9 cellular contexts compared by ENCODE assay signal in the genomic region with DNA sequence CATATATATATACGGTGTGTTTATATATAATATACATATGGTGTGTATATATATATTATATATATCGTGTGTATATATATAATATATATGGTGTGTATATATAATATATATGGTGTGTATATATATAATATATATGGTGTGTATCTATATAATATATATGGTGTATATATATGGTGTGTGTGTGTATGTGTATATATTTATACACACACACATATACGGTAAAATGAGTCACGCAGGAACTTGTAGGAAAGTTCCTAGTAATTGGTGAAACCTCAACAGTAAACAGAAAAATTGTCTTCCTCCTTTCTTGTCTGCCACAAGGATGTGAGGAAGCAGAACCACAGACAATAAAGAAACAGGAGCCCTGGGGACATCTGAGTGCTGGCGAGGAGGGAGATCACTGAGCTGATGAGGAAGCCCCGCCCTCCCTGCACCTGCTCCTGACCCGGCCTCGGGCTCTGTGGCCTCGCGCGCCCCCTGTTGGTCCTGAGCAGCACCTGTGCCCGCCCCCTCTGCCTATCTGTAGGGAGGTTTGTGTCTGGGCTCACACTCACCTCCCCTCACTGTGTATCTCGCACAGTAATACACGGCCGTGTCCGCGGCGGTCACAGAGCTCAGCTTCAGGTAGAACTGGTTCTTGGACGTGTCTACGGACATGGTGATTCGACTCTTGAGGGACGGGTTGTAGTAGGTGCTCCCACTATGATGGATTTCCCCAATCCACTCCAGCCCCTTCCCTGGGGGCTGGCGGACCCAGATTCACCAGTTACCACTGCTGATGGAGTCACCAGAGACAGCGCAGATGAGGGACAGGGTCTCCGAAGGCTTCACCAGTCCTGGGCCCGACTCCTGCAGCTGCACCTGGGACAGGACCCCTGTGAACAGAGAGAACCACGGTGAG.
DNase-seq lines count a peak whose midpoint lies in the region; ATAC-seq and TF ChIP-seq lines count a peak whose summit lies in the region.
"Had no signal": no experiment of that assay in that cellular context is flagged by ENCODE, and none has a peak within 500 bp of the region (broad histone marks: within the 10 kb centered on the region; RNA-seq: fewer than 3 reads in every experiment).

No MANE protein-coding gene starts in this region.

- H3K4me3 ChIP-seq in A673 (ENCODE audit: low read depth, low read length, poor library complexity, severe bottlenecking) (no peak overlapping the region), mucosa of descending colon (no peak overlapping the region), tibial nerve (no peak overlapping the region)

- H3K27ac ChIP-seq in A673 (ENCODE audit: low read depth, low read length, poor library complexity, severe bottlenecking) = no peak overlapping the region
- H3K27ac ChIP-seq in tibial nerve = no peak overlapping the region

- BruUV-seq in A673 (replicated peaks; lab: Mats Ljungman, UMichigan) = no TSS peak

- POLR2A ChIA-PET in A673 (lab: Charles Lee; ENCODE audit: low non-redundant PET) = no interaction called here

- peaks cover 83% of the 10 kb centered on the region for H3K27me3 Mint-ChIP-seq in activated CD8-positive, alpha-beta memory T cell treated with anti-CD3 and anti-CD28 coated beads, Interleukin-2, amount 10 ng/mL, durations not matched to agents 7 days and 5 days

- TF ChIP-seq EP300 in tibial nerve (IDR thresholded peaks at IDR 0.05) = no peak

- H3K4me3 Mint-ChIP-seq in activated CD8-positive, alpha-beta memory T cell treated with anti-CD3 and anti-CD28 coated beads, Interleukin-2, amount 10 ng/mL, durations not matched to agents 7 days and 5 days = no peak overlapping the region
- H3K4me3 Mint-ChIP-seq: stimulated activated naive CD8-positive, alpha-beta T cell treated with anti-CD3 and anti-CD28 coated beads, Interleukin-15, Interleukin-2, amounts not matched to agents 100 ng/mL and 50 ng/mL, for 24 hours had no signal

- H3K4me1 ChIP-seq in A673 (ENCODE audit: insufficient read depth, low read length, poor library complexity, severe bottlenecking) (no peaks in the 10 kb centered on the region), mucosa of descending colon (ENCODE audit: low read depth) (no peaks in the 10 kb centered on the region), tibial nerve (no peaks in the 10 kb centered on the region)

- H3K9me3 Mint-ChIP-seq in activated CD8-positive, alpha-beta memory T cell treated with anti-CD3 and anti-CD28 coated beads, Interleukin-2, amount 10 ng/mL, durations not matched to agents 7 days and 5 days (ENCODE audit: low read depth) = no peaks in the 10 kb centered on the region
- H3K9me3 Mint-ChIP-seq: stimulated activated naive CD8-positive, alpha-beta T cell treated with anti-CD3 and anti-CD28 coated beads, Interleukin-15, Interleukin-2, amounts not matched to agents 100 ng/mL and 50 ng/mL, for 24 hours had no signal

- CTCF ChIA-PET in A673 (lab: Charles Lee) = interaction anchor here (1.3 kb wide), 1 partner anchor 12 kb away, joined by 4 read pairs; no protein-coding TSS in a partner anchor
- CTCF ChIA-PET in activated CD8-positive, alpha-beta memory T cell treated with anti-CD3 and anti-CD28 coated beads, Interleukin-2, amount 10 ng/mL, durations not matched to agents 7 days and 5 days (lab: Charles Lee) = interaction anchor here (0.8 to 5.6 kb wide), 12 partner anchors 13 to 188 kb away, joined by 3 to 35 read pairs (median 4); no protein-coding TSS in a partner anchor

- DNase-seq in A673 (ENCODE audit: low spot score) (peak; percentile 63), GM19240 (ENCODE audit: insufficient read length, low spot score) (peak; percentile 65), NCI-H2171 (lab: John Stamatoyannopoulos, UW) (peak; percentile 21), mucosa of descending colon (peak; percentile 67 to 76 (median 74)), tibial nerve (ENCODE audit: low spot score in 2 of 2) (no peak), NCI-H524 (lab: John Stamatoyannopoulos, UW) (no peak)
- peak; percentile 87 for DNase-seq in activated CD8-positive, alpha-beta memory T cell treated with anti-CD3 and anti-CD28 coated beads, Interleukin-2, amount 10 ng/mL, durations not matched to agents 7 days and 5 days

- H3K9me3 ChIP-seq in A673 (ENCODE audit: low read depth, low read length, poor library complexity, severe bottlenecking) = no peaks in the 10 kb centered on the region
- H3K9me3 ChIP-seq in mucosa of descending colon = no peaks in the 10 kb centered on the region
- no peaks in the 10 kb centered on the region for H3K9me3 ChIP-seq in tibial nerve

- H3K27me3 ChIP-seq in A673 (replicated peaks; ENCODE audit: insufficient read depth, low read depth, low read length, poor library complexity) = peaks cover 18% of the 10 kb centered on the region
- H3K27me3 ChIP-seq in tibial nerve = no peaks in the 10 kb centered on the region

- H3K36me3 Mint-ChIP-seq in activated CD8-positive, alpha-beta memory T cell treated with anti-CD3 and anti-CD28 coated beads, Interleukin-2, amount 10 ng/mL, durations not matched to agents 7 days and 5 days = no peaks in the 10 kb centered on the region

- WGBS in tibial nerve, 2 donors = 56 to 62% methylated on average over 25 to 27 of the region's 27 CpGs

- intact Hi-C loops in A673 (cut with micrococcal nuclease; ENCODE audit: unreplicated experiment) (no loop called here), mucosa of descending colon (cut with DNase I, micrococcal nuclease) (no loop called here)

- H3K36me3 ChIP-seq in A673 (ENCODE audit: insufficient read depth, low read length, poor library complexity, severe bottlenecking) = no peaks in the 10 kb centered on the region
- H3K36me3 ChIP-seq in mucosa of descending colon (ENCODE audit: low read depth) = no peaks in the 10 kb centered on the region
- H3K36me3 ChIP-seq in tibial nerve = no peaks in the 10 kb centered on the region

- TF ChIP-seq CTCF in A673 (conservative IDR thresholded peaks at IDR 0.05; ENCODE audit: low read depth, low read length) (peak; percentile 66), mucosa of descending colon (IDR thresholded peaks at IDR 0.05) (peak; percentile 17), tibial nerve (IDR thresholded peaks at IDR 0.05) (peak in 1 of 5 experiments; percentile 37)

- peak; percentile 98 for ATAC-seq in activated CD8-positive, alpha-beta memory T cell treated with anti-CD3 and anti-CD28 coated beads, Interleukin-2, amount 10 ng/mL, durations not matched to agents 7 days and 5 days
- ATAC-seq in mucosa of descending colon (peak; percentile 84), GM18909 (IDR thresholded peaks at IDR 0.05; ENCODE audit: poor library complexity, unreplicated experiment) (no peak)

- no peak overlapping the region for H3K27ac Mint-ChIP-seq in activated CD8-positive, alpha-beta memory T cell treated with anti-CD3 and anti-CD28 coated beads, Interleukin-2, amount 10 ng/mL, durations not matched to agents 7 days and 5 days
- H3K27ac Mint-ChIP-seq: stimulated activated naive CD8-positive, alpha-beta T cell treated with anti-CD3 and anti-CD28 coated beads, Interleukin-15, Interleukin-2, amounts not matched to agents 100 ng/mL and 50 ng/mL, for 24 hours had no signal

- TF ChIP-seq POLR2A in tibial nerve (IDR thresholded peaks at IDR 0.05) = no peak

- H3K4me1 Mint-ChIP-seq in activated CD8-positive, alpha-beta memory T cell treated with anti-CD3 and anti-CD28 coated beads, Interleukin-2, amount 10 ng/mL, durations not matched to agents 7 days and 5 days = peaks cover 5% of the 10 kb centered on the region

Comparison
In these comparisons a context has a peak if more than half of its experiments do, and no peak if none do; other contexts are left out.
1. DNase-seq: peak in A673 (single experiment), GM19240 (single experiment), NCI-H2171 (single experiment), activated CD8-positive, alpha-beta memory T cell treated with anti-CD3 and anti-CD28 coated beads, Interleukin-2, amount 10 ng/mL, durations not matched to agents 7 days and 5 days (single experiment) and mucosa of descending colon (3 of 3); none in tibial nerve (0 of 2) and NCI-H524 (0 of 2).